20 cellular contexts compared by ENCODE assay signal in the genomic region with DNA sequence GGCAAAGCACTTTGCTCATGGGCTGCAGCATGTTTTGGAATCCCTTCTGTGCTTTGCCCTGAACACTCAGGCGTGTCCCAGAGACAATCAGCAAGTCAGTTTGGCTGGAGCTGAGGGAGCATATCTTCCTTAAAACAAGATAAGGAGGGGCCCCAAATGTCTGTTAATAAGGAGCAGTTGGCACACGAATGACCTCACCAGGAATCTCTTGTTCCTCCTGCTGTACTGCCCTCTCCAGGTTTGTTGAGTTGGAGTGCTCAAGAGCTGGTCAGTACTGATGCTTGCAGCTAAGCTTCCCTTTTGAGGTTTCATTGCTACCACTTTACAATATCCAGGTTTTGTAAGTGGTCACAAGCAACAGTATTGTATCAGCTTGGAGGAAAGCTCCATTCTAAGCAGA.
DNase-seq lines count a peak whose midpoint lies in the region; ATAC-seq and TF ChIP-seq lines count a peak whose summit lies in the region.
"Had no signal": no experiment of that assay in that cellular context is flagged by ENCODE, and none has a peak within 500 bp of the region (broad histone marks: within the 10 kb centered on the region; RNA-seq: fewer than 3 reads in every experiment).

No MANE protein-coding gene starts in this region.

- in situ Hi-C loops in GM23248 (cut with MboI) = no loop called here

- ATAC-seq in activated T-cell treated with anti-CD3 and anti-CD28 coated beads, Interleukin-2, amount 50 U/mL, for 4 hours = no peak
- ATAC-seq: A549, Right ventricle myocardium inferior, SK-N-SH treated with all-trans-retinoic acid at 6 μM for 48 hours had no signal

- H4K20me1 ChIP-seq in GM23248 (ENCODE audit: insufficient read depth) (no peaks in the 10 kb centered on the region), Loucy (ENCODE audit: insufficient read depth, low read length, poor library complexity, severe bottlenecking) (no peaks in the 10 kb centered on the region)

- no peak overlapping the region for H3K4me3 Mint-ChIP-seq in activated T-cell treated with anti-CD3 and anti-CD28 coated beads, Interleukin-2, amount 50 U/mL, for 4 hours

- H3K36me3 Mint-ChIP-seq in activated T-cell treated with anti-CD3 and anti-CD28 coated beads, Interleukin-2, amount 50 U/mL, for 4 hours (ENCODE audit: insufficient read depth) = no peaks in the 10 kb centered on the region

- H3K36me3 ChIP-seq in GM23248 (ENCODE audit: low read depth) (no peaks in the 10 kb centered on the region), Loucy (ENCODE audit: insufficient read depth, low read length) (no peaks in the 10 kb centered on the region), SJCRH30 (no peaks in the 10 kb centered on the region)
- H3K36me3 ChIP-seq: Peyer's patch had no signal

- DNase-seq in GM23248 (peak; percentile 3), amniotic epithelial cell (ENCODE audit: low read depth) (peak; percentile 9), iPS-NIHi7 (ENCODE audit: extremely low spot score) (peak; percentile 36), SJCRH30 (no peak), dermis blood vessel endothelial cell (no peak), DMS153 treated with DMSO at 0.1 percent for 48 hours (lab: John Stamatoyannopoulos, UW; ENCODE audit: unreplicated experiment) (no peak)
- DNase-seq in activated T-cell treated with anti-CD3 and anti-CD28 coated beads, Interleukin-2, amount 50 U/mL, for 4 hours = no peak
- DNase-seq: C1 segment of cervical spinal cord, DMS153, H7, KBM-7, NCI-H1048, NCI-H1436 treated with DMSO at 0.1 percent for 48 hours, NCI-H2029 treated with DMSO at 0.1 percent for 48 hours, NCI-H510A, Peyer's patch had no signal

- H3K27me3 ChIP-seq in GM23248 (replicated peaks; ENCODE audit: insufficient read depth) (peaks cover 31% of the 10 kb centered on the region), Loucy (ENCODE audit: insufficient read depth, low read length, poor library complexity, severe bottlenecking) (no peaks in the 10 kb centered on the region), SJCRH30 (no peaks in the 10 kb centered on the region)
- H3K27me3 ChIP-seq: Peyer's patch had no signal

- H3K4me1 Mint-ChIP-seq in activated T-cell treated with anti-CD3 and anti-CD28 coated beads, Interleukin-2, amount 50 U/mL, for 4 hours (ENCODE audit: low read depth) = no peaks in the 10 kb centered on the region

- H3K27ac ChIP-seq in GM23248 (no peak overlapping the region), SJCRH30 (no peak overlapping the region)
- H3K27ac ChIP-seq: A549, Peyer's patch had no signal

- no peak overlapping the region for H3K4me3 ChIP-seq in GM23248
- no peak overlapping the region for H3K4me3 ChIP-seq in Loucy (ENCODE audit: low read length, poor library complexity, severe bottlenecking)
- no peak overlapping the region for H3K4me3 ChIP-seq in SJCRH30
- H3K4me3 ChIP-seq: A549, Peyer's patch had no signal

- H3F3A ChIP-seq in GM23248 (ENCODE audit: insufficient read depth) = no peaks in the 10 kb centered on the region
- H3F3A ChIP-seq in Loucy (ENCODE audit: low read depth) = no peaks in the 10 kb centered on the region

- H3K27me3 Mint-ChIP-seq in activated T-cell treated with anti-CD3 and anti-CD28 coated beads, Interleukin-2, amount 50 U/mL, for 4 hours (ENCODE audit: low read depth) = no peaks in the 10 kb centered on the region

- no peaks in the 10 kb centered on the region for H3K79me2 ChIP-seq in GM23248 (ENCODE audit: insufficient read depth)
- H3K79me2 ChIP-seq in Loucy (ENCODE audit: insufficient read depth, low read length) = no peaks in the 10 kb centered on the region

- H3K9ac ChIP-seq in GM23248 = no peak overlapping the region
- no peak overlapping the region for H3K9ac ChIP-seq in Loucy (ENCODE audit: low read depth, low read length, poor library complexity, severe bottlenecking)

- H3K9me3 ChIP-seq in GM23248 (ENCODE audit: low read depth) (no peaks in the 10 kb centered on the region), Loucy (ENCODE audit: insufficient read depth, low read depth, low read length) (no peaks in the 10 kb centered on the region), SJCRH30 (replicated peaks) (no peaks in the 10 kb centered on the region)
- H3K9me3 ChIP-seq: A549, Peyer's patch had no signal

- no peak overlapping the region for H3K4me2 ChIP-seq in GM23248 (ENCODE audit: unreplicated experiment)
- no peak overlapping the region for H3K4me2 ChIP-seq in Loucy (ENCODE audit: low read depth, low read length, poor library complexity, severe bottlenecking)
- H3K4me2 ChIP-seq: A549 had no signal

- no peaks in the 10 kb centered on the region for H3K4me1 ChIP-seq in GM23248 (ENCODE audit: insufficient read depth)
- no peaks in the 10 kb centered on the region for H3K4me1 ChIP-seq in Loucy (ENCODE audit: insufficient read depth, low read length, poor library complexity, severe bottlenecking)
- no peaks in the 10 kb centered on the region for H3K4me1 ChIP-seq in SJCRH30
- H3K4me1 ChIP-seq: A549, Peyer's patch had no signal

- 0 out of 2 replicates have a peak, but pooled peaks have one; percentile 12 for TF ChIP-seq CTCF in Loucy (conservative IDR thresholded peaks at IDR 0.05; ENCODE audit: low read length)

- H2AFZ ChIP-seq in GM23248 (no peak overlapping the region), Loucy (ENCODE audit: low read length) (no peak overlapping the region)

- H3K9me2 ChIP-seq in GM23248 (ENCODE audit: insufficient read depth) (no peaks in the 10 kb centered on the region), Loucy (replicated peaks; ENCODE audit: low read depth, low read length) (no peaks in the 10 kb centered on the region)

- WGBS in GM23248 (ENCODE audit: low coverage in 1 of 2, low lambda C conversion rate in 2 of 2, missing lambda C conversion rate in 2 of 2), 2 experiments = 19 to 36% methylated on average over 2 of the region's 2 CpGs

- no peaks in the 10 kb centered on the region for H3K9me3 Mint-ChIP-seq in activated T-cell treated with anti-CD3 and anti-CD28 coated beads, Interleukin-2, amount 50 U/mL, for 4 hours

Comparison
In these comparisons a context has a peak if more than half of its experiments do, and no peak if none do; other contexts are left out.
1. DNase-seq: peak in GM23248 (single experiment), amniotic epithelial cell (single experiment) and iPS-NIHi7 (single experiment); none in SJCRH30 (0 of 2), dermis blood vessel endothelial cell (single experiment), DMS153 treated with DMSO at 0.1 percent for 48 hours (single experiment) and activated T-cell treated with anti-CD3 and anti-CD28 coated beads, Interleukin-2, amount 50 U/mL, for 4 hours (single experiment).